Comparison of ENCODE assay signal across 17 cellular contexts in genomic region chr5:132099905-132100304, GRCh38. TPM values are rescaled to one million over a fixed set of nuclear protein-coding genes. Genes with fewer than 3 reads are reported as not detected.
DNase-seq lines count a peak whose midpoint lies in the region; ATAC-seq lines count a peak whose summit lies in the region.
"Had no signal": no experiment of that assay in that cellular context is flagged by ENCODE, and none has a peak within 500 bp of the region (broad histone marks: within the 10 kb centered on the region; RNA-seq: fewer than 3 reads in every experiment).

No MANE protein-coding gene starts in this region.

- H3K36me3 ChIP-seq in trophoblast cell (ENCODE audit: control insufficient read depth in 1 of 2, insufficient read depth in 2 of 2, low read length in 2 of 2) = no peaks in the 10 kb centered on the region
- H3K36me3 ChIP-seq: gastrocnemius medialis, neural progenitor cell had no signal

- no peaks in the 10 kb centered on the region for H3K9me3 ChIP-seq in trophoblast cell (ENCODE audit: insufficient read depth, low read depth, low read length)
- H3K9me3 ChIP-seq: gastrocnemius medialis had no signal

- no peak for ATAC-seq in HG03196 (IDR thresholded peaks at IDR 0.05; ENCODE audit: unreplicated experiment)
- ATAC-seq: gastrocnemius medialis, left colon had no signal

- H3K4me3 ChIP-seq in trophoblast cell (ENCODE audit: low read depth, low read length) = no peak overlapping the region
- H3K4me3 ChIP-seq: gastrocnemius medialis, neural progenitor cell had no signal

- no peak overlapping the region for H3K9ac ChIP-seq in trophoblast cell (ENCODE audit: low read length)
- H3K9ac ChIP-seq: neural progenitor cell had no signal

- no peak overlapping the region for H3K27ac ChIP-seq in trophoblast cell (ENCODE audit: low read depth, low read length)
- H3K27ac ChIP-seq: gastrocnemius medialis, neural progenitor cell had no signal

- no peak overlapping the region for H2AFZ ChIP-seq in trophoblast cell (ENCODE audit: insufficient read depth, low read length, poor library complexity)
- H2AFZ ChIP-seq: neural progenitor cell had no signal

- H3K27ac Mint-ChIP-seq in activated naive CD8-positive, alpha-beta T cell = peak overlapping the region; percentile 96
- H3K27ac Mint-ChIP-seq: neural progenitor cell, type B pancreatic cell had no signal

- no peaks in the 10 kb centered on the region for H3K79me1 ChIP-seq in trophoblast cell (ENCODE audit: low read length)

- H3K14ac ChIP-seq in trophoblast cell (ENCODE audit: low read length) = no peak overlapping the region

- no peak overlapping the region for H4K91ac ChIP-seq in trophoblast cell (ENCODE audit: low read depth, low read length)

- H2BK120ac ChIP-seq in trophoblast cell (ENCODE audit: insufficient read depth, low read length, poor library complexity) = no peak overlapping the region

- no peak overlapping the region for H2AK5ac ChIP-seq in trophoblast cell (ENCODE audit: low read length)

- H3K4me1 Mint-ChIP-seq in activated naive CD8-positive, alpha-beta T cell (ENCODE audit: low read depth) = peaks cover 73% of the 10 kb centered on the region
- H3K4me1 Mint-ChIP-seq: neural progenitor cell had no signal

- DNase-seq in activated CD8-positive, alpha-beta memory T cell treated with anti-CD3 and anti-CD28 coated beads, Interleukin-2, amount 50 U/mL, for 48 hours = peak; percentile 63
- no peak for DNase-seq in activated CD8-positive, alpha-beta memory T cell treated with anti-CD3 and anti-CD28 coated beads for 24 hours
- DNase-seq in MV-4-11 (lab: John Stamatoyannopoulos, UW) (peak; percentile 45), trophoblast cell (no peak), GDM1 (lab: John Stamatoyannopoulos, UW) (no peak), NCI-H748 (lab: John Stamatoyannopoulos, UW; ENCODE audit: unreplicated experiment) (no peak)
- DNase-seq: dermis blood vessel endothelial cell, DMS79 treated with DMSO at 0.1 percent for 48 hours, gastrocnemius medialis, left colon, midbrain, NCI-H146, NCI-H446 had no signal

- H3K4me1 ChIP-seq in trophoblast cell (ENCODE audit: control insufficient read depth in 1 of 2, insufficient read depth in 2 of 2, low read length in 2 of 2) = no peaks in the 10 kb centered on the region
- H3K4me1 ChIP-seq: neural progenitor cell had no signal

- no peak overlapping the region for H3K4me2 ChIP-seq in trophoblast cell (ENCODE audit: low read length)
- H3K4me2 ChIP-seq: neural progenitor cell had no signal

- no peak overlapping the region for H2BK12ac ChIP-seq in trophoblast cell (ENCODE audit: low read length)

- WGBS in trophoblast cell (ENCODE audit: extremely low coverage, insufficient coverage, insufficient read length) = no CpG with 5 or more reads among the region's 3 CpGs

- no peak overlapping the region for H2BK5ac ChIP-seq in trophoblast cell (ENCODE audit: low read depth, low read length, poor library complexity)

- H3K36me3 Mint-ChIP-seq in activated naive CD8-positive, alpha-beta T cell = no peaks in the 10 kb centered on the region
- H3K36me3 Mint-ChIP-seq: neural progenitor cell, type B pancreatic cell had no signal

- H3K27me3 Mint-ChIP-seq in activated naive CD8-positive, alpha-beta T cell = no peaks in the 10 kb centered on the region
- H3K27me3 Mint-ChIP-seq: type B pancreatic cell had no signal

- H3K23ac ChIP-seq in trophoblast cell (ENCODE audit: low read length) = peak overlapping the region; percentile 25

- H4K8ac ChIP-seq in trophoblast cell (ENCODE audit: low read depth, low read length) = no peak overlapping the region

- H3K18ac ChIP-seq in trophoblast cell (ENCODE audit: low read length) = no peak overlapping the region

- H4K12ac ChIP-seq in trophoblast cell (ENCODE audit: low read depth, low read length) = no peak overlapping the region

- H3K79me2 ChIP-seq in trophoblast cell (ENCODE audit: control insufficient read depth, insufficient read depth, low read length, poor library complexity) = no peaks in the 10 kb centered on the region

- no peak overlapping the region for H3K4ac ChIP-seq in trophoblast cell (ENCODE audit: low read depth, low read length)

- H3K27me3 ChIP-seq in trophoblast cell (ENCODE audit: insufficient read depth, low read length) = no peaks in the 10 kb centered on the region
- H3K27me3 ChIP-seq: gastrocnemius medialis, neural progenitor cell had no signal

- peak overlapping the region; percentile 79 for H3K4me3 Mint-ChIP-seq in activated naive CD8-positive, alpha-beta T cell
- H3K4me3 Mint-ChIP-seq: neural progenitor cell, type B pancreatic cell had no signal

- no peaks in the 10 kb centered on the region for H3K9me3 Mint-ChIP-seq in activated naive CD8-positive, alpha-beta T cell (ENCODE audit: low read depth)
- H3K9me3 Mint-ChIP-seq: neural progenitor cell, type B pancreatic cell had no signal

RNA-seq across cellular contexts. Expression of gene CSF2, which starts 26.3 kb away (rescaled TPM):
- polyA plus RNA-seq in trophoblast cell (2013) = not detected in 2 replicates

RNA-seq across cellular contexts. Expression of gene IL3, which starts 39.5 kb away (rescaled TPM):
- polyA plus RNA-seq in trophoblast cell (2013) = not detected in 2 replicates

Comparison
In these comparisons a context has a peak if more than half of its experiments do, and no peak if none do; other contexts are left out.
1. DNase-seq: peak in activated CD8-positive, alpha-beta memory T cell treated with anti-CD3 and anti-CD28 coated beads, Interleukin-2, amount 50 U/mL, for 48 hours (single experiment) and MV-4-11 (single experiment); none in activated CD8-positive, alpha-beta memory T cell treated with anti-CD3 and anti-CD28 coated beads for 24 hours (single experiment), trophoblast cell (0 of 2), GDM1 (single experiment) and NCI-H748 (single experiment).